33 cellular contexts compared by ENCODE assay signal in genomic region chr9:125455132-125455531, GRCh38.
DNase-seq lines count a peak whose midpoint lies in the region; ATAC-seq, FAIRE-seq and TF ChIP-seq lines count a peak whose summit lies in the region.
"Had no signal": no experiment of that assay in that cellular context is flagged by ENCODE, and none has a peak within 500 bp of the region (broad histone marks: within the 10 kb centered on the region; RNA-seq: fewer than 3 reads in every experiment).

No MANE protein-coding gene starts in this region.

- no peak overlapping the region for H2BK20ac ChIP-seq in H9 (ENCODE audit: low read depth, low read length, poor library complexity, severe bottlenecking)

- H3K36me3 Mint-ChIP-seq in H9 (ENCODE audit: insufficient read depth in 1 of 3, low read depth in 3 of 3), result peaks cover 49 to 60% (median 59%) of the 10 kb centered on the region in 3 experiments

- H3K56ac ChIP-seq in H9 (ENCODE audit: insufficient read length, low read depth, low read length), result no peak overlapping the region

- H3K4me1 ChIP-seq in right lobe of liver (peaks cover 0 to 16% (median 5%) of the 10 kb centered on the region in 4 donors), HepG2 (ENCODE audit: insufficient read depth, low read length) (no peaks in the 10 kb centered on the region), H9 (ENCODE audit: insufficient read depth, low read length) (no peaks in the 10 kb centered on the region)
- H3K4me1 ChIP-seq: A549, BLaER1, Caco-2 had no signal

- H3K9ac ChIP-seq in HepG2 (ENCODE audit: insufficient read depth, low read depth, low read length), result no peak overlapping the region
- no peak overlapping the region for H3K9ac ChIP-seq in H9 (ENCODE audit: extremely low read depth, insufficient read length, low read length)
- H3K9ac ChIP-seq: BLaER1; BLaER1 treated with 17β-estradiol and CSF1 and Interleukin-3, amounts not matched to agents 10 nM and 100 nM had no signal

- no peak overlapping the region for H2BK120ac ChIP-seq in H9 (ENCODE audit: low read depth, low read length, poor library complexity, severe bottlenecking)

- in situ Hi-C loops in HepG2 (cut with HindIII; ENCODE audit: extremely low pct_ligation_motif_present, low pct_unique_long_range_greater_than_20kb), result no loop called here

- no peak for FAIRE-seq in HepG2 (lab: Jason Lieb, UNC)
- FAIRE-seq: A204.1, A549, D721Med had no signal

- H3K23ac ChIP-seq in H9 (ENCODE audit: insufficient read length, low read depth, low read length), result no peak overlapping the region

- H4K5ac ChIP-seq in H9 (ENCODE audit: insufficient read length, low read depth, low read length), result no peak overlapping the region

- H3K27me3 ChIP-seq in right lobe of liver (no peaks in the 10 kb centered on the region), HepG2 (ENCODE audit: control insufficient read depth in 1 of 2, insufficient read depth in 2 of 2, low read length in 2 of 2) (no peaks in the 10 kb centered on the region), H9 (ENCODE audit: insufficient read depth, low read length) (no peaks in the 10 kb centered on the region)
- H3K27me3 ChIP-seq: BE2C; BLaER1; BLaER1 treated with 17β-estradiol and CSF1 and Interleukin-3, amounts not matched to agents 10 nM and 100 nM had no signal

- WGBS in right lobe of liver (ENCODE audit: insufficient coverage, low coverage, low lambda C conversion rate, missing lambda C conversion rate), result 13% methylated on average over 1 of the region's 1 CpG
- 91% methylated on average over 1 of the region's 1 CpG for WGBS in HepG2 (ENCODE audit: low lambda C conversion rate)
- no CpG with 5 or more reads among the region's 1 CpG for WGBS in H9 (ENCODE audit: extremely low coverage, insufficient read length, low lambda C conversion rate)

- peaks cover 39 to 43% of the 10 kb centered on the region in 2 experiments for H3K9me3 Mint-ChIP-seq in H9

- no peak overlapping the region for H3T11ph ChIP-seq in H9 (ENCODE audit: low read length)

- H3K4me3 ChIP-seq in right lobe of liver (no peak overlapping the region), HepG2 (replicated peaks in 1 of 3; ENCODE audit: insufficient read depth in 1 of 3, low read depth in 2 of 3, low read length in 3 of 3) (no peak overlapping the region)
- H3K4me3 ChIP-seq: A549; BLaER1; BLaER1 treated with 17β-estradiol and CSF1 and Interleukin-3, amounts not matched to agents 10 nM and 100 nM had no signal

- no peak for TF ChIP-seq RAD21 in HepG2 (CRISPR knock-in tag; IDR thresholded peaks at IDR 0.05)

- intact Hi-C loops in right lobe of liver (cut with DNase I), result no loop called here
- intact Hi-C loops in HepG2 (cut with micrococcal nuclease; ENCODE audit: unreplicated experiment), result no loop called here

- peaks cover 0 to 4% (median 0%) of the 10 kb centered on the region in 4 donors for H3K36me3 ChIP-seq in right lobe of liver
- peaks cover 0 to 1% of the 10 kb centered on the region in 2 experiments; a peak in 1 of 5 replicates for H3K36me3 ChIP-seq in HepG2 (replicated peaks in 1 of 2; ENCODE audit: control insufficient read depth in 1 of 2, insufficient read depth in 2 of 2, low read length in 2 of 2)

- no peak overlapping the region for H3K18ac ChIP-seq in H9 (ENCODE audit: insufficient read length, low read depth, low read length)

- H3K27me3 Mint-ChIP-seq in H9 (ENCODE audit: low read depth), result no peaks in the 10 kb centered on the region
- H3K27me3 Mint-ChIP-seq: B cell; CD4-positive, alpha-beta memory T cell; CD4-positive, alpha-beta T cell; CD4-positive, CD25-positive, alpha-beta regulatory T cell had no signal

- DNase-seq in right lobe of liver, result no peak
- DNase-seq in HepG2 (ENCODE audit: low spot score), result no peak
- DNase-seq in left lobe of liver (ENCODE audit: low spot score), result no peak
- DNase-seq in H9, result no peak
- DNase-seq: 8988T; ACHN; AML-193; BE2C; C1 segment of cervical spinal cord; Caco-2; Calu3; CD4-positive, alpha-beta memory T cell; CD4-positive, alpha-beta T cell; CD4-positive, CD25-positive, alpha-beta regulatory T cell; CD8-positive, alpha-beta memory T cell; CD8-positive, alpha-beta T cell; COR-L47; DMS 273 treated with DMSO at 0.1 percent for 48 hours; DMS153; DMS53; DMS79; DMS79 treated with DMSO at 0.1 percent for 48 hours; DND-41; EL had no signal

- BruUV-seq in HepG2 (replicated peaks; lab: Mats Ljungman, UMichigan), result no TSS peak

- H4K20me1 ChIP-seq in HepG2 (ENCODE audit: insufficient read depth, low read length) (no peaks in the 10 kb centered on the region), H9 (ENCODE audit: control insufficient read depth, insufficient read depth, insufficient read length) (no peaks in the 10 kb centered on the region)

- H2AK5ac ChIP-seq in H9 (ENCODE audit: insufficient read length, low read length), result no peak overlapping the region

- H3K4me3 Mint-ChIP-seq in H9, result no peak overlapping the region
- H3K4me3 Mint-ChIP-seq: B cell; CD14-positive monocyte; CD4-positive, alpha-beta memory T cell; CD4-positive, alpha-beta T cell; CD4-positive, CD25-positive, alpha-beta regulatory T cell; CD8-positive, alpha-beta memory T cell; CD8-positive, alpha-beta T cell had no signal

- no peaks in the 10 kb centered on the region for H3K23me2 ChIP-seq in H9 (ENCODE audit: insufficient read length, low read depth, low read length, poor library complexity, severe bottlenecking)

- no peak overlapping the region for H3K14ac ChIP-seq in H9 (ENCODE audit: insufficient read depth, low read length)

- H4K8ac ChIP-seq in H9 (replicated peaks; ENCODE audit: insufficient read length, low read depth, low read length), result no peak overlapping the region

- H3K9me3 ChIP-seq in right lobe of liver, result no peaks in the 10 kb centered on the region
- H3K9me3 ChIP-seq in HepG2 (ENCODE audit: low read length), result peaks cover 7% of the 10 kb centered on the region; the same call in 1 of the 2 replicates
- peaks cover 16% of the 10 kb centered on the region for H3K9me3 ChIP-seq in H9 (ENCODE audit: control insufficient read depth, low read depth, low read length)
- H3K9me3 ChIP-seq: BE2C had no signal

- no peak overlapping the region for H2BK5ac ChIP-seq in H9 (ENCODE audit: insufficient read length, low read length)

- H4K91ac ChIP-seq in H9 (ENCODE audit: insufficient read length, low read depth, low read length), result no peak overlapping the region

- H2BK15ac ChIP-seq in H9 (ENCODE audit: low read depth, low read length), result no peak overlapping the region

- H3K4me1 Mint-ChIP-seq in H9, result peaks cover 7 to 8% of the 10 kb centered on the region in 2 experiments

- no peak overlapping the region for H3K4me2 ChIP-seq in HepG2 (ENCODE audit: low read depth, low read length)
- H3K4me2 ChIP-seq in H9 (ENCODE audit: insufficient read depth, insufficient read length, low read length), result no peak overlapping the region
- H3K4me2 ChIP-seq: A549, BLaER1 had no signal

- ATAC-seq in right lobe of liver (peak in 2 of 4 donors; percentile 14 to 59), HepG2 (no peak), left lobe of liver (peak; percentile 58)
- ATAC-seq: A549; CD8-positive, alpha-beta T cell had no signal

- TF ChIP-seq CTCF in right lobe of liver (IDR thresholded peaks at IDR 0.05), result no peak
- TF ChIP-seq CTCF in HepG2 (CRISPR knock-in tag; IDR thresholded peaks at IDR 0.05), result no peak
- TF ChIP-seq CTCF in H9 (conservative IDR thresholded peaks at IDR 0.05), result no peak

- H3K27ac Mint-ChIP-seq in H9, result no peak overlapping the region
- H3K27ac Mint-ChIP-seq: B cell; CD14-positive monocyte; CD4-positive, alpha-beta T cell; CD4-positive, CD25-positive, alpha-beta regulatory T cell; CD8-positive, alpha-beta T cell had no signal

- no peak overlapping the region for H3K4ac ChIP-seq in H9 (ENCODE audit: low read depth, low read length)

- CTCF ChIA-PET in HepG2 (lab: Yijun Ruan, JAX; ENCODE audit: low intra/inter-chr PET ratio, low total read pairs), result no interaction called here

- H3K79me1 ChIP-seq in H9 (ENCODE audit: insufficient read depth, low read depth, low read length, poor library complexity, severe bottlenecking), result no peaks in the 10 kb centered on the region

- H3K27ac ChIP-seq in right lobe of liver (peak overlapping the region in 2 of 3 donors; percentile 6 to 31), HepG2 (ENCODE audit: extremely low read length, insufficient read depth, low read length) (no peak overlapping the region), H9 (ENCODE audit: insufficient read length, low read depth, low read length) (no peak overlapping the region)
- H3K27ac ChIP-seq: 22Rv1; A549; BLaER1; BLaER1 treated with 17β-estradiol and CSF1 and Interleukin-3, amounts not matched to agents 10 nM and 100 nM; C4-2B had no signal

- H2AFZ ChIP-seq in HepG2 (ENCODE audit: low read length), result no peak overlapping the region
- H2AFZ ChIP-seq in H9 (ENCODE audit: low read length), result no peak overlapping the region

- H3K79me2 ChIP-seq in HepG2 (ENCODE audit: insufficient read depth, low read length), result no peaks in the 10 kb centered on the region
- no peaks in the 10 kb centered on the region for H3K79me2 ChIP-seq in H9 (ENCODE audit: insufficient read depth, low read length)

- POLR2A ChIA-PET in HepG2 (lab: Yijun Ruan, JAX), result no interaction called here

- no peak for TF ChIP-seq POLR2A in right lobe of liver (IDR thresholded peaks at IDR 0.05)
- TF ChIP-seq POLR2A in HepG2 (IDR thresholded peaks at IDR 0.05; ENCODE audit: insufficient read depth in 1 of 2, low read depth in 2 of 2, low read length in 2 of 2), result no peak

- H2BK12ac ChIP-seq in H9 (ENCODE audit: insufficient read length, low read depth, low read length), result no peak overlapping the region

- TF ChIP-seq EP300 in HepG2 (IDR thresholded peaks at IDR 0.05; ENCODE audit: low read depth in 2 of 2, low read length in 2 of 2), result no peak
- TF ChIP-seq EP300 in HepG2 (CRISPR knock-in tag; IDR thresholded peaks at IDR 0.05; ENCODE audit: borderline replicate concordance), result no peak

TF ChIP-seq in HepG2, 621 proteins besides CTCF, POLR2A, EP300 and RAD21 (continues in another document):
- no peak for TF ChIP-seq GTF3A (CRISPR knock-in tag; conservative IDR thresholded peaks at IDR 0.05)
- TF ChIP-seq FOXA3 (CRISPR knock-in tag; IDR thresholded peaks at IDR 0.05), result no peak
- TF ChIP-seq ZNF558 (CRISPR knock-in tag; IDR thresholded peaks at IDR 0.05; ENCODE audit: borderline replicate concordance), result no peak
- no peak for TF ChIP-seq BRCA1 (CRISPR knock-in tag; IDR thresholded peaks at IDR 0.05)

Comparison
In these comparisons a context has a peak if more than half of its experiments do, and no peak if none do; other contexts are left out.
1. H3K27ac ChIP-seq: peak in right lobe of liver (2 of 3); none in HepG2 (single experiment) and H9 (single experiment).